In genomic region chr3:58153371-58153770, GRCh38 we compare ENCODE assay signal across 1 cellular context.
TF ChIP-seq lines count a peak whose summit lies in the region.

No MANE protein-coding gene starts in this region.

TF ChIP-seq in K562, 482 proteins besides CTCF, POLR2A, EP300 and RAD21:
- TF ChIP-seq ZBTB11 (CRISPR knock-in tag; IDR thresholded peaks at IDR 0.05), result no peak
- no peak for TF ChIP-seq MCM7 (IDR thresholded peaks at IDR 0.05)
- TF ChIP-seq, protein P1, sequence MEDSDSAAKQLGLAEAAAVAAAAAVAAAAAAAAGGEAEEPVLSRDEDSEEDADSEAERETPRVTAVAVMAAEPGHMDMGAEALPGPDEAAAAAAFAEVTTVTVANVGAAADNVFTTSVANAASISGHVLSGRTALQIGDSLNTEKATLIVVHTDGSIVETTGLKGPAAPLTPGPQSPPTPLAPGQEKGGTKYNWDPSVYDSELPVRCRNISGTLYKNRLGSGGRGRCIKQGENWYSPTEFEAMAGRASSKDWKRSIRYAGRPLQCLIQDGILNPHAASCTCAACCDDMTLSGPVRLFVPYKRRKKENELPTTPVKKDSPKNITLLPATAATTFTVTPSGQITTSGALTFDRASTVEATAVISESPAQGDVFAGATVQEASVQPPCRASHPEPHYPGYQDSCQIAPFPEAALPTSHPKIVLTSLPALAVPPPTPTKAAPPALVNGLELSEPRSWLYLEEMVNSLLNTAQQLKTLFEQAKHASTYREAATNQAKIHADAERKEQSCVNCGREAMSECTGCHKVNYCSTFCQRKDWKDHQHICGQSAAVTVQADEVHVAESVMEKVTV (CRISPR knock-in tag; IDR thresholded peaks at IDR 0.05), result no peak
- TF ChIP-seq, protein P2, sequence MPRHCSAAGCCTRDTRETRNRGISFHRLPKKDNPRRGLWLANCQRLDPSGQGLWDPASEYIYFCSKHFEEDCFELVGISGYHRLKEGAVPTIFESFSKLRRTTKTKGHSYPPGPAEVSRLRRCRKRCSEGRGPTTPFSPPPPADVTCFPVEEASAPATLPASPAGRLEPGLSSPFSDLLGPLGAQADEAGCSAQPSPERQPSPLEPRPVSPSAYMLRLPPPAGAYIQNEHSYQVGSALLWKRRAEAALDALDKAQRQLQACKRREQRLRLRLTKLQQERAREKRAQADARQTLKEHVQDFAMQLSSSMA (CRISPR knock-in tag; IDR thresholded peaks at IDR 0.05), result no peak
- TF ChIP-seq, protein P3, sequence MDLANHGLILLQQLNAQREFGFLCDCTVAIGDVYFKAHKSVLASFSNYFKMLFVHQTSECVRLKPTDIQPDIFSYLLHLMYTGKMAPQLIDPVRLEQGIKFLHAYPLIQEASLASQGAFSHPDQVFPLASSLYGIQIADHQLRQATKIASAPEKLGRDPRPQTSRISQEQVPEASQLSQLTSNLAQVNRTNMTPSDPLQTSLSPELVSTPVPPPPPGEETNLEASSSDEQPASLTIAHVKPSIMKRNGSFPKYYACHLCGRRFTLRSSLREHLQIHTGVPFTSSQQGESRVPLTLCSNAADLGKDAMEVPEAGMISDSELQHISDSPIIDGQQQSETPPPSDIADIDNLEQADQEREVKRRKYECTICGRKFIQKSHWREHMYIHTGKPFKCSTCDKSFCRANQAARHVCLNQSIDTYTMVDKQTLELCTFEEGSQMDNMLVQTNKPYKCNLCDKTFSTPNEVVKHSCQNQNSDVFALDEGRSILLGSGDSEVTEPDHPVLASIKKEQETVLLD (IDR thresholded peaks at IDR 0.05), result no peak
- TF ChIP-seq CCNT2 (IDR thresholded peaks at IDR 0.05; ENCODE audit: borderline replicate concordance, extremely low read depth, insufficient read length, low read depth, low read length), result no peak
- TF ChIP-seq RBM22 (IDR thresholded peaks at IDR 0.05; ENCODE audit: low read depth, low read length, poor library complexity, severe bottlenecking), result peak; percentile 34
- TF ChIP-seq SOX6 (IDR thresholded peaks at IDR 0.05), result no peak
